Comparison of ENCODE assay signal across 6 cellular contexts in the genomic region with DNA sequence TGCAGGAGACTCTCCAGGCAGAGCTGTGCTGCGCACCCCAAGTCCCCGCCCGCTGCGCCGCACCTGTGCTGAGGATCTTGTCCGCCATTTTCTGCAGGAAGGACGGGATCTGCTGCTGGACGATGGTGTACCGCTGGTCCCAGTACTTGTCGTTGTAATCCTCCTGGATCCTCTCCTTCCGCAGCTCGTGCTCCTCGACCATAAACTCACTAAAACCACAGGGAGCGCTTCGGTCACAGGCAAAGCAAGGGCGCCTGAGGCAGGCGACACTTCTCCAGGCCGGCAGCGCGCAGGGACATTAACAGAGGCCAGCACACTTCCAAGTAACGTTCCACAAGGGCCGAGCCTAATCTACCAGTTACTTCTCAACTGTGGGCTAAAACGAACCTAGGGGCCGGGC. TPM values are rescaled to one million over a fixed set of nuclear protein-coding genes. Genes with fewer than 3 reads are reported as not detected.
"Had no signal": no experiment of that assay in that cellular context is flagged by ENCODE, and none has a peak within 500 bp of the region (broad histone marks: within the 10 kb centered on the region; RNA-seq: fewer than 3 reads in every experiment).

No MANE protein-coding gene starts in this region.

- H3K9me3 Mint-ChIP-seq: GM23338, H9 had no signal

- H3K27ac Mint-ChIP-seq: GM23338 had no signal

- H3K4me3 Mint-ChIP-seq: GM23338, H9 had no signal

- DNase-seq: H9, HCEC 1CT, IMR-90, KG1 had no signal

- H3K4me1 Mint-ChIP-seq: GM23338, H9 had no signal

RNA-seq across cellular contexts. Expression of a gene that starts 46.9 kb away (rescaled TPM):
- total RNA-seq: IMR-90, K562 had no signal

RNA-seq across cellular contexts. Expression of a gene that starts 52.1 kb away (rescaled TPM):
- total RNA-seq: IMR-90 had no signal
